ENCODE assay signal across 24 cellular contexts in the genomic region with DNA sequence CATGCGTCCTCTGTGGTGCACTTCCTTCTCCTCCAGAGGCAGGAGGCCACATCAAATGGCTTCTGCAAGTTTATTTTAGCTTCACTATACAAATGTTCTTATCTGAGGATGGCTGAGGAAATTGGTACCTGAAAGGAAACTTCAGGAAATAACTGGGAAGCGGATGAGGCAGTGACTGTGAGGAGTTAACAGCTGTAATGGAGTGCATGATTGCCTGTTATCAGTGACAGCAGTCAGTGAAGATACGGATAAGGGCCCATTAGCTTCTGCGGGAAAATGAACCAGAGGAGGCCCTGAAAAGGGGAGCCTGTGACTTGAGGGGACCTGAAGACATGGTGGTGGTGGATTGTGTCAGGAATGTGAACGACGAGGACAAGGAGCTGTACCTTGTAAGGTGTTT. TPM values are rescaled to one million over a fixed set of nuclear protein-coding genes. Genes with fewer than 3 reads are reported as not detected.
"Had no signal": no experiment of that assay in that cellular context is flagged by ENCODE, and none has a peak within 500 bp of the region (broad histone marks: within the 10 kb centered on the region; RNA-seq: fewer than 3 reads in every experiment).

No MANE protein-coding gene starts in this region.

- H3K4me3 ChIP-seq: MG63 had no signal

- ATAC-seq: Panc1, PC-3, SK-N-SH treated with all-trans-retinoic acid at 6 μM for 48 hours had no signal

- H3K27ac ChIP-seq: RWPE1 had no signal

- H3K36me3 ChIP-seq: MG63 had no signal

- H3K9me3 ChIP-seq: MG63 had no signal

- DNase-seq: Karpas-422, KG1, MG63, NCI-H1092, NCI-H1105 treated with DMSO at 0.1 percent for 48 hours, NCI-H1417 treated with DMSO at 0.1 percent for 48 hours, NCI-H146, NCI-H1694 treated with DMSO at 0.1 percent for 48 hours, NCI-H1930, NCI-H2081, NCI-H2107, NCI-H2227 treated with DMSO at 0.1 percent for 48 hours, NCI-H524, NCI-H526 treated with DMSO at 0.1 percent for 48 hours, NCI-H748 treated with DMSO at 0.1 percent for 48 hours, PC-3, SHP77 had no signal

RNA-seq across cellular contexts. Expression of a gene that starts 51.8 kb away (rescaled TPM):
- total RNA-seq: HT-29, NCI-H460, OCI-LY7, PC-3, SK-MEL-5 had no signal
